Comparison of ENCODE assay signal across 10 cellular contexts in genomic region chr2:32425719-32426141, GRCh38.
A peak's percentile ranks its signal among the peaks of the same experiment; 100 is the strongest.
DNase-seq lines count a peak whose midpoint lies in the region; ATAC-seq and TF ChIP-seq lines count a peak whose summit lies in the region.
"Had no signal": no experiment of that assay in that cellular context is flagged by ENCODE, and none has a peak within 500 bp of the region (broad histone marks: within the 10 kb centered on the region; RNA-seq: fewer than 3 reads in every experiment).

No MANE protein-coding gene starts in this region.

- RAD21 ChIA-PET in HCT116 (lab: Charles Lee; ENCODE audit: low non-redundant PET in 1 of 2, low total read pairs in 2 of 2, uncharacterized antibody in 2 of 2, unreplicated experiment in 2 of 2), result no interaction called here

- DNase-seq in HCT116 (ENCODE audit: low read depth, low spot score), result no peak
- DNase-seq in chondrocyte (ENCODE audit: low spot score), result no peak
- DNase-seq in nephron progenitor cell, result no peak
- no peak for DNase-seq in COLO668 (lab: John Stamatoyannopoulos, UW; ENCODE audit: unreplicated experiment)
- no peak for DNase-seq in substantia nigra (lab: John Stamatoyannopoulos, UW)
- no peak for DNase-seq in DMS153 (lab: John Stamatoyannopoulos, UW)
- DNase-seq: cortex of kidney, NCI-H2081 treated with DMSO at 0.1 percent for 48 hours had no signal

- H3K27ac ChIP-seq in BLaER1 (peak overlapping the region; percentile 57; the same call in 1 of the 2 replicates), HCT116 (ENCODE audit: low read depth, low read length) (no peak overlapping the region), substantia nigra (ENCODE audit: low read depth, low read length, poor library complexity, severe bottlenecking) (no peak overlapping the region)

- no peaks in the 10 kb centered on the region for H3K9me3 ChIP-seq in BLaER1
- no peaks in the 10 kb centered on the region for H3K9me3 ChIP-seq in HCT116 (ENCODE audit: control insufficient read depth in 1 of 2, insufficient read depth in 1 of 2, low read depth in 1 of 2, low read length in 2 of 2)

- H3K4me2 ChIP-seq in BLaER1 (peak overlapping the region; percentile 48), HCT116 (ENCODE audit: low read length) (no peak overlapping the region)

- H3K4me3 Mint-ChIP-seq in chondrocyte (ENCODE audit: unreplicated experiment), result no peak overlapping the region
- no peak overlapping the region for H3K4me3 Mint-ChIP-seq in nephron progenitor cell

- BruUV-seq in HCT116 (replicated peaks; lab: Mats Ljungman, UMichigan), result no TSS peak

- H3K4me1 Mint-ChIP-seq in chondrocyte (ENCODE audit: low read depth) (peaks cover 62% of the 10 kb centered on the region), nephron progenitor cell (peaks cover 23% of the 10 kb centered on the region)

- CTCF ChIA-PET in HCT116 (lab: Charles Lee), result no interaction called here

- H3K27me3 Mint-ChIP-seq in chondrocyte (ENCODE audit: low read depth), result no peaks in the 10 kb centered on the region
- H3K27me3 Mint-ChIP-seq in nephron progenitor cell (ENCODE audit: low read depth, poor library complexity), result no peaks in the 10 kb centered on the region

- ATAC-seq in HCT116 (peak; percentile 25; the same call in 1 of the 2 replicates), GM19328 (IDR thresholded peaks at IDR 0.05; ENCODE audit: unreplicated experiment) (no peak)

- TF ChIP-seq RAD21 in HCT116 (IDR thresholded peaks at IDR 0.05; ENCODE audit: low read depth), result no peak

- TF ChIP-seq CTCF in HCT116 (IDR thresholded peaks at IDR 0.05 in 2 of 3, conservative IDR thresholded peaks at IDR 0.05 in 1 of 3; ENCODE audit: borderline replicate concordance in 1 of 3, insufficient read depth in 1 of 3, low read depth in 2 of 3, low read length in 2 of 3) (no peak), chondrocyte (IDR thresholded peaks at IDR 0.05) (no peak), nephron progenitor cell (IDR thresholded peaks at IDR 0.05) (no peak)

- H3K27me3 ChIP-seq in BLaER1 (no peaks in the 10 kb centered on the region), HCT116 (ENCODE audit: insufficient read depth, low read length) (no peaks in the 10 kb centered on the region)

- H3K4me3 ChIP-seq in BLaER1, result no peak overlapping the region
- no peak overlapping the region for H3K4me3 ChIP-seq in HCT116 (replicated peaks in 1 of 2; ENCODE audit: low read depth in 1 of 2, low read length in 2 of 2)

- H3K4me1 ChIP-seq in BLaER1 (peaks cover 38% of the 10 kb centered on the region), HCT116 (ENCODE audit: control insufficient read depth in 1 of 2, insufficient read depth in 2 of 2, low read length in 2 of 2) (peaks cover 0 to 5% of the 10 kb centered on the region in 2 experiments; a peak in 1 of 4 replicates)

- peaks cover 97% of the 10 kb centered on the region for H3K79me2 ChIP-seq in HCT116 (ENCODE audit: insufficient read depth, low read length)

- H3K27ac Mint-ChIP-seq in chondrocyte (ENCODE audit: unreplicated experiment) (peak overlapping the region; percentile 75), nephron progenitor cell (peak overlapping the region; percentile 73)

- POLR2A ChIA-PET in HCT116 (lab: Charles Lee), result no interaction called here

- no peaks in the 10 kb centered on the region for H3K9me3 Mint-ChIP-seq in chondrocyte (ENCODE audit: low read depth)
- H3K9me3 Mint-ChIP-seq in nephron progenitor cell, result no peaks in the 10 kb centered on the region

- H3K36me3 Mint-ChIP-seq in chondrocyte (ENCODE audit: low read depth), result peaks cover 2% of the 10 kb centered on the region
- peaks cover 52% of the 10 kb centered on the region for H3K36me3 Mint-ChIP-seq in nephron progenitor cell (ENCODE audit: low read depth)

- intact Hi-C loops in HCT116 (cut with micrococcal nuclease), result no loop called here

- no peak for TF ChIP-seq POLR2A in HCT116 (IDR thresholded peaks at IDR 0.05; ENCODE audit: borderline replicate concordance, extremely low read depth, insufficient read depth, insufficient read length)

- 0 out of 2 replicates have a peak overlapping the region, but pooled peaks have one; percentile 3 for H3K9ac ChIP-seq in BLaER1
- no peak overlapping the region for H3K9ac ChIP-seq in HCT116 (ENCODE audit: low read length)

- H3K36me3 ChIP-seq in BLaER1, result peaks cover 35% of the 10 kb centered on the region
- no peaks in the 10 kb centered on the region for H3K36me3 ChIP-seq in HCT116 (ENCODE audit: control insufficient read depth in 1 of 2, insufficient read depth in 2 of 2, low read length in 2 of 2)

- H2AFZ ChIP-seq in HCT116 (ENCODE audit: low read depth, low read length, poor library complexity, severe bottlenecking), result no peak overlapping the region

- peaks cover 89% of the 10 kb centered on the region for H4K20me1 ChIP-seq in BLaER1
- peaks cover 16% of the 10 kb centered on the region; the same call in 1 of the 2 replicates for H4K20me1 ChIP-seq in HCT116 (ENCODE audit: insufficient read depth)

- no peaks in the 10 kb centered on the region for H3K9me2 ChIP-seq in HCT116 (ENCODE audit: insufficient read depth)

TF ChIP-seq in HCT116, 20 proteins besides CTCF, POLR2A, EP300 and RAD21:
- TF ChIP-seq EZH2phosphoT487 (IDR thresholded peaks at IDR 0.05; ENCODE audit: borderline replicate concordance) (no peak), FOSL1 (IDR thresholded peaks at IDR 0.05; ENCODE audit: low read depth) (no peak), EZH2 (IDR thresholded peaks at IDR 0.05) (no peak), JUND (IDR thresholded peaks at IDR 0.05) (no peak), SRF (IDR thresholded peaks at IDR 0.05; ENCODE audit: low read depth) (no peak), EGR1 (IDR thresholded peaks at IDR 0.05; ENCODE audit: low read depth) (no peak), ZFX (IDR thresholded peaks at IDR 0.05) (no peak), CBX3 (IDR thresholded peaks at IDR 0.05; ENCODE audit: low read depth) (no peak), ELF1 (IDR thresholded peaks at IDR 0.05; ENCODE audit: borderline replicate concordance, low read depth) (no peak), SP1 (IDR thresholded peaks at IDR 0.05; ENCODE audit: low read depth) (no peak), MAX (IDR thresholded peaks at IDR 0.05) (no peak), POLR2AphosphoS5 (IDR thresholded peaks at IDR 0.05; ENCODE audit: low read depth, low read length) (no peak), SIN3A (IDR thresholded peaks at IDR 0.05; ENCODE audit: low read depth) (no peak), ZNF274 (IDR thresholded peaks at IDR 0.05; ENCODE audit: low read depth, low read length) (no peak), ZBTB33 (IDR thresholded peaks at IDR 0.05; ENCODE audit: extremely low read depth, insufficient replicate concordance, low read length) (no peak), YY1 (IDR thresholded peaks at IDR 0.05; ENCODE audit: extremely low read depth, insufficient replicate concordance, low read depth, low read length) (no peak)
- TF ChIP-seq, protein P1, sequence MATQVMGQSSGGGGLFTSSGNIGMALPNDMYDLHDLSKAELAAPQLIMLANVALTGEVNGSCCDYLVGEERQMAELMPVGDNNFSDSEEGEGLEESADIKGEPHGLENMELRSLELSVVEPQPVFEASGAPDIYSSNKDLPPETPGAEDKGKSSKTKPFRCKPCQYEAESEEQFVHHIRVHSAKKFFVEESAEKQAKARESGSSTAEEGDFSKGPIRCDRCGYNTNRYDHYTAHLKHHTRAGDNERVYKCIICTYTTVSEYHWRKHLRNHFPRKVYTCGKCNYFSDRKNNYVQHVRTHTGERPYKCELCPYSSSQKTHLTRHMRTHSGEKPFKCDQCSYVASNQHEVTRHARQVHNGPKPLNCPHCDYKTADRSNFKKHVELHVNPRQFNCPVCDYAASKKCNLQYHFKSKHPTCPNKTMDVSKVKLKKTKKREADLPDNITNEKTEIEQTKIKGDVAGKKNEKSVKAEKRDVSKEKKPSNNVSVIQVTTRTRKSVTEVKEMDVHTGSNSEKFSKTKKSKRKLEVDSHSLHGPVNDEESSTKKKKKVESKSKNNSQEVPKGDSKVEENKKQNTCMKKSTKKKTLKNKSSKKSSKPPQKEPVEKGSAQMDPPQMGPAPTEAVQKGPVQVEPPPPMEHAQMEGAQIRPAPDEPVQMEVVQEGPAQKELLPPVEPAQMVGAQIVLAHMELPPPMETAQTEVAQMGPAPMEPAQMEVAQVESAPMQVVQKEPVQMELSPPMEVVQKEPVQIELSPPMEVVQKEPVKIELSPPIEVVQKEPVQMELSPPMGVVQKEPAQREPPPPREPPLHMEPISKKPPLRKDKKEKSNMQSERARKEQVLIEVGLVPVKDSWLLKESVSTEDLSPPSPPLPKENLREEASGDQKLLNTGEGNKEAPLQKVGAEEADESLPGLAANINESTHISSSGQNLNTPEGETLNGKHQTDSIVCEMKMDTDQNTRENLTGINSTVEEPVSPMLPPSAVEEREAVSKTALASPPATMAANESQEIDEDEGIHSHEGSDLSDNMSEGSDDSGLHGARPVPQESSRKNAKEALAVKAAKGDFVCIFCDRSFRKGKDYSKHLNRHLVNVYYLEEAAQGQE (IDR thresholded peaks at IDR 0.05; ENCODE audit: low read depth), result no peak
